26 cellular contexts compared by ENCODE assay signal in the genomic region with DNA sequence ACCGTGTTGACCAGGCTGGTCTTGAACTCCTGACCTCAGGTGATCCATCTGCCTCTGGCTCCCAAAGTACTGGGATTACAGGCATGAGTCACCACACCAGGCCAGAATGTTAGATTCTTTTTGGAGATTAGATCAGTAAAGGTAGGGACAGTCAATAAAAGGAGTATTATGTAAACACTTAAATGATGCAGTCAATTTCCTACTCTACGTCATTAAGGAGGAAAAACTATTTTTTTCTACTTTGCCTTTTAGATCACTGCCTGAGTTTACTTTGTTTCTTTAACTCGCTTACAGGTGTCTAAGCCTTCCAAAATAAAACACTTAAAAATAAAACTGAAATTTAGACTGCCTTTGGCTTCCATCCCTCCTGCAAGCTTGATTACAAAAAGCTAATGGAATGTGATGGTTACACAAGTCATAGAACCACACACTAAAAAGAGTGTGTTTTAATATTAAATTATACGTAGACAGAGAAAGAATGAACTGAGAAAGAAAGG. TPM values are rescaled to one million over a fixed set of nuclear protein-coding genes. Genes with fewer than 3 reads are reported as not detected.
A peak's percentile ranks its signal among the peaks of the same experiment; 100 is the strongest.
DNase-seq lines count a peak whose midpoint lies in the region; ATAC-seq and TF ChIP-seq lines count a peak whose summit lies in the region.
"Had no signal": no experiment of that assay in that cellular context is flagged by ENCODE, and none has a peak within 500 bp of the region (broad histone marks: within the 10 kb centered on the region; RNA-seq: fewer than 3 reads in every experiment).

No MANE protein-coding gene starts in this region.

- no peak overlapping the region for H3K18ac ChIP-seq in IMR-90 (ENCODE audit: low read depth, low read length)

- no peak overlapping the region for H2AK5ac ChIP-seq in IMR-90 (ENCODE audit: low read depth, low read length)

- TF ChIP-seq RAD21 in IMR-90 (IDR thresholded peaks at IDR 0.05; ENCODE audit: low read length) = no peak

- H3K4me3 ChIP-seq in IMR-90 (ENCODE audit: insufficient read depth, low read depth, low read length) = no peak overlapping the region
- no peak overlapping the region for H3K4me3 ChIP-seq in mammary epithelial cell (replicated peaks in 1 of 3; ENCODE audit: insufficient read depth in 1 of 3, low read depth in 2 of 3, low read length in 3 of 3)
- H3K4me3 ChIP-seq in mucosa of descending colon = no peak overlapping the region
- H3K4me3 ChIP-seq in aorta (ENCODE audit: low read length in 2 of 2) = no peak overlapping the region
- no peak overlapping the region for H3K4me3 ChIP-seq in adrenal gland
- H3K4me3 ChIP-seq: right lobe of liver had no signal

- intact Hi-C loops in IMR-90 (cut with micrococcal nuclease) = no loop called here
- intact Hi-C loops in mammary epithelial cell (cut with micrococcal nuclease) = no loop called here
- intact Hi-C loops in mucosa of descending colon (cut with DNase I, micrococcal nuclease) = no loop called here
- intact Hi-C loops in aorta (cut with DNase I) = no loop called here
- intact Hi-C loops in adrenal gland (cut with DNase I) = no loop called here

- BruUV-seq in IMR-90 (replicated peaks; lab: Mats Ljungman, UMichigan) (no TSS peak), mammary epithelial cell (replicated peaks; lab: Mats Ljungman, UMichigan) (no TSS peak)

- H3K9me3 ChIP-seq in IMR-90 (ENCODE audit: control insufficient read depth, insufficient read depth, low read length) (no peaks in the 10 kb centered on the region), mammary epithelial cell (replicated peaks; ENCODE audit: insufficient read depth, low read length) (no peaks in the 10 kb centered on the region), mucosa of descending colon (no peaks in the 10 kb centered on the region), aorta (ENCODE audit: control insufficient read depth, low read length) (no peaks in the 10 kb centered on the region), adrenal gland (replicated peaks in 1 of 3) (no peaks in the 10 kb centered on the region)
- H3K9me3 ChIP-seq: right lobe of liver had no signal

- H3K56ac ChIP-seq in IMR-90 (ENCODE audit: extremely low read depth, insufficient read depth, low read length) = no peak overlapping the region

- no peaks in the 10 kb centered on the region for H3K79me1 ChIP-seq in IMR-90 (ENCODE audit: low read depth in 1 of 2, low read length in 2 of 2)

- no peaks in the 10 kb centered on the region for H3K4me1 Mint-ChIP-seq in activated T-helper 17 cell treated with anti-CD3 and anti-CD28 coated beads, Interleukin-2, amount 50 U/mL, for 72 hours
- H3K4me1 Mint-ChIP-seq: activated naive CD4-positive, alpha-beta T cell treated with anti-CD3 and anti-CD28 coated beads, Interleukin-2, amount 10 ng/mL, durations not matched to agents 7 days and 5 days; B cell; CD8-positive, alpha-beta memory T cell; IgD-negative memory B cell had no signal

- TF ChIP-seq CTCF in IMR-90 (conservative IDR thresholded peaks at IDR 0.05; ENCODE audit: low read depth, low read length) (no peak), mammary epithelial cell (conservative IDR thresholded peaks at IDR 0.05 in 1 of 2, IDR thresholded peaks at IDR 0.05 in 1 of 2; ENCODE audit: extremely low read depth in 1 of 2, insufficient read depth in 1 of 2, low read depth in 1 of 2, low read length in 2 of 2) (no peak), mucosa of descending colon (IDR thresholded peaks at IDR 0.05) (no peak), adrenal gland (IDR thresholded peaks at IDR 0.05) (no peak)

- POLR2A ChIA-PET in IMR-90 (lab: Charles Lee; ENCODE audit: unreplicated experiment) = no interaction called here

- no peak overlapping the region for H2BK120ac ChIP-seq in IMR-90 (ENCODE audit: low read depth, low read length)

- no peak overlapping the region for H3K23ac ChIP-seq in IMR-90 (ENCODE audit: low read depth, low read length)

- H3K4me1 ChIP-seq in IMR-90 (ENCODE audit: control insufficient read depth, insufficient read depth, low read length) (0 out of 2 replicates have a peak, but pooled peaks cover 2% of the 10 kb centered on the region), mammary epithelial cell (ENCODE audit: insufficient read depth, low read length) (peaks cover 6% of the 10 kb centered on the region), mucosa of descending colon (ENCODE audit: low read depth) (no peaks in the 10 kb centered on the region), aorta (ENCODE audit: control insufficient read depth in 1 of 2, insufficient read depth in 2 of 2, low read length in 2 of 2) (no peaks in the 10 kb centered on the region), adrenal gland (replicated peaks in 1 of 2) (no peaks in the 10 kb centered on the region)
- H3K4me1 ChIP-seq: right lobe of liver had no signal

- WGBS in IMR-90 (ENCODE audit: extremely low coverage in 2 of 2, insufficient read length in 1 of 2), 2 experiments = no CpG with 5 or more reads among the region's 4 CpGs
- 83% methylated on average over 4 of the region's 4 CpGs for WGBS in mammary epithelial cell (ENCODE audit: low coverage, missing lambda C conversion rate)
- 14 to 19% methylated on average over 4 of the region's 4 CpGs for WGBS in aorta, 2 donors
- WGBS in adrenal gland, 4 donors = 71 to 80% (median 75%) methylated on average over 4 of the region's 4 CpGs

- H3K9ac ChIP-seq in IMR-90 (ENCODE audit: low read depth, low read length) = no peak overlapping the region
- H3K9ac ChIP-seq in mammary epithelial cell (ENCODE audit: insufficient read depth, low read length) = no peak overlapping the region

- dilution Hi-C loops in IMR-90 (cut with HindIII; ENCODE audit: low sequenced_read_pairs, unreplicated experiment) = no loop called here
- dilution Hi-C loops in mammary epithelial cell (cut with HindIII; ENCODE audit: low sequenced_read_pairs) = loop anchor here (5.0 kb wide), 1 partner anchor 86 kb away; no protein-coding TSS in a partner anchor

- H3K27ac ChIP-seq in IMR-90 (ENCODE audit: insufficient read depth, low read length) (no peak overlapping the region), mammary epithelial cell (ENCODE audit: insufficient read depth, low read depth, low read length) (no peak overlapping the region), aorta (ENCODE audit: low read depth in 1 of 2, low read length in 2 of 2) (no peak overlapping the region), adrenal gland (no peak overlapping the region)
- H3K27ac ChIP-seq: right lobe of liver, VCaP had no signal

- H3K9me1 ChIP-seq in IMR-90 (ENCODE audit: insufficient read depth, low read length) = peaks cover 3% of the 10 kb centered on the region; the same call in 1 of the 2 replicates

- H3K27ac Mint-ChIP-seq in activated T-helper 17 cell treated with anti-CD3 and anti-CD28 coated beads, Interleukin-2, amount 50 U/mL, for 72 hours = no peak overlapping the region
- H3K27ac Mint-ChIP-seq: activated CD4-positive, alpha-beta T cell treated with anti-CD3 and anti-CD28 coated beads, Interleukin-2, amount 10 ng/mL, durations not matched to agents 24 days and 14 days; activated naive CD4-positive, alpha-beta T cell treated with anti-CD3 and anti-CD28 coated beads, Interleukin-2, amount 10 ng/mL, durations not matched to agents 7 days and 5 days; activated T-cell treated with anti-CD3 and anti-CD28 coated beads, Interleukin-2, amount 50 U/mL, for 72 hours; B cell; dendritic cell treated with granulocyte-macrophage colony-stimulating factor and Interleukin-4, amounts not matched to agents 40 ng/mL and 50 ng/mL, for 4 days; T-helper 2 cell treated with Interferon-gamma antibody and Interleukin-4, amounts not matched to agents 5 μg/mL and 100 μg/mL, for 36 hours had no signal

- no peaks in the 10 kb centered on the region for H3K9me3 Mint-ChIP-seq in activated T-helper 17 cell treated with anti-CD3 and anti-CD28 coated beads, Interleukin-2, amount 50 U/mL, for 72 hours
- H3K9me3 Mint-ChIP-seq: activated naive CD4-positive, alpha-beta T cell treated with anti-CD3 and anti-CD28 coated beads, Interleukin-2, amount 10 ng/mL, durations not matched to agents 7 days and 5 days; activated T-cell treated with anti-CD3 and anti-CD28 coated beads, Interleukin-2, amount 50 U/mL, for 72 hours; T-helper 2 cell treated with Interferon-gamma antibody and Interleukin-4, amounts not matched to agents 5 μg/mL and 100 μg/mL, for 36 hours had no signal

- H3K36me3 ChIP-seq in IMR-90 (ENCODE audit: control insufficient read depth, insufficient read depth, low read length) (no peaks in the 10 kb centered on the region), mammary epithelial cell (ENCODE audit: insufficient read depth, low read length) (no peaks in the 10 kb centered on the region), mucosa of descending colon (ENCODE audit: low read depth) (no peaks in the 10 kb centered on the region), aorta (ENCODE audit: control insufficient read depth in 1 of 2, insufficient read depth in 2 of 2, low read length in 1 of 2) (no peaks in the 10 kb centered on the region), adrenal gland (replicated peaks in 1 of 2) (no peaks in the 10 kb centered on the region)
- H3K36me3 ChIP-seq: right lobe of liver had no signal

- H3K79me2 ChIP-seq in mammary epithelial cell (ENCODE audit: insufficient read depth, low read length) = no peaks in the 10 kb centered on the region

- H4K5ac ChIP-seq in IMR-90 (ENCODE audit: low read depth, low read length) = no peak overlapping the region

- no peaks in the 10 kb centered on the region for H3K36me3 Mint-ChIP-seq in activated T-helper 17 cell treated with anti-CD3 and anti-CD28 coated beads, Interleukin-2, amount 50 U/mL, for 72 hours (ENCODE audit: low read depth)

- H3K4ac ChIP-seq in IMR-90 (ENCODE audit: low read depth, low read length) = no peak overlapping the region

- no peak overlapping the region for H4K8ac ChIP-seq in IMR-90 (ENCODE audit: low read depth in 2 of 2, low read length in 2 of 2)

- H4K20me1 ChIP-seq in IMR-90 (ENCODE audit: insufficient read depth, low read length) = no peaks in the 10 kb centered on the region
- H4K20me1 ChIP-seq in mammary epithelial cell (ENCODE audit: insufficient read depth, low read length) = no peaks in the 10 kb centered on the region

- H3K27me3 ChIP-seq in IMR-90 (ENCODE audit: control insufficient read depth, insufficient read depth, low read length) (no peaks in the 10 kb centered on the region; the same call in 1 of the 2 replicates), mammary epithelial cell (ENCODE audit: insufficient read depth, low read length) (no peaks in the 10 kb centered on the region), aorta (ENCODE audit: control insufficient read depth in 1 of 2, insufficient read depth in 2 of 2, low read length in 1 of 2) (no peaks in the 10 kb centered on the region), adrenal gland (no peaks in the 10 kb centered on the region)
- H3K27me3 ChIP-seq: right lobe of liver had no signal

- no peak overlapping the region for H2BK5ac ChIP-seq in IMR-90 (ENCODE audit: low read depth, low read length, poor library complexity, severe bottlenecking)

- no peak overlapping the region for H4K91ac ChIP-seq in IMR-90 (ENCODE audit: insufficient read depth, low read depth, low read length)

- H3K27me3 Mint-ChIP-seq in activated T-helper 17 cell treated with anti-CD3 and anti-CD28 coated beads, Interleukin-2, amount 50 U/mL, for 72 hours = peaks cover 5% of the 10 kb centered on the region
- H3K27me3 Mint-ChIP-seq: B cell; dendritic cell treated with granulocyte-macrophage colony-stimulating factor and Interleukin-4, amounts not matched to agents 40 ng/mL and 50 ng/mL, for 4 days; IgD-negative memory B cell had no signal

- TF ChIP-seq POLR2A in IMR-90 (IDR thresholded peaks at IDR 0.05; ENCODE audit: low read depth, low read length) = no peak
- no peak for TF ChIP-seq POLR2A in adrenal gland (IDR thresholded peaks at IDR 0.05)

- ATAC-seq in IMR-90 (ENCODE audit: low read depth) = peak; percentile 40; the same call in 1 of the 2 replicates
- peak; percentile 46 for ATAC-seq in mucosa of descending colon
- ATAC-seq in HG03095 (IDR thresholded peaks at IDR 0.05; ENCODE audit: unreplicated experiment) = no peak
- no peak for ATAC-seq in activated T-helper 17 cell treated with anti-CD3 and anti-CD28 coated beads, Interleukin-2, amount 50 U/mL, for 72 hours (replicated peaks)
- ATAC-seq in aorta (ENCODE audit: low FRiP score) = no peak
- ATAC-seq: activated T-cell treated with anti-CD3 and anti-CD28 coated beads, Interleukin-2, amount 50 U/mL, for 72 hours had no signal

- in situ Hi-C loops in IMR-90 (cut with MboI; ENCODE audit: low sequenced_read_pairs) (no loop called here), mammary epithelial cell (cut with MboI; ENCODE audit: low sequenced_read_pairs in 2 of 2) (loop anchor here in 1 of 2 donors (25.0 kb wide), 1 partner anchor 276 kb away; a partner anchor contains a TSS)

- H2AFZ ChIP-seq in IMR-90 (replicated peaks; ENCODE audit: low read length, poor library complexity) (no peak overlapping the region), mammary epithelial cell (ENCODE audit: low read depth, low read length) (no peak overlapping the region)

- H2AK9ac ChIP-seq in IMR-90 (replicated peaks; ENCODE audit: low read depth, low read length, poor library complexity) = no peak overlapping the region

- H3K4me3 Mint-ChIP-seq in activated T-helper 17 cell treated with anti-CD3 and anti-CD28 coated beads, Interleukin-2, amount 50 U/mL, for 72 hours = no peak overlapping the region
- H3K4me3 Mint-ChIP-seq: activated CD4-positive, alpha-beta T cell treated with anti-CD3 and anti-CD28 coated beads, Interleukin-2, amount 10 ng/mL, durations not matched to agents 24 days and 14 days; activated naive CD4-positive, alpha-beta T cell treated with anti-CD3 and anti-CD28 coated beads, Interleukin-2, amount 10 ng/mL, durations not matched to agents 7 days and 5 days; activated T-cell treated with anti-CD3 and anti-CD28 coated beads, Interleukin-2, amount 50 U/mL, for 72 hours; B cell; CD8-positive, alpha-beta memory T cell; dendritic cell treated with granulocyte-macrophage colony-stimulating factor and Interleukin-4, amounts not matched to agents 40 ng/mL and 50 ng/mL, for 4 days; IgD-negative memory B cell; T-helper 2 cell treated with Interferon-gamma antibody and Interleukin-4, amounts not matched to agents 5 μg/mL and 100 μg/mL, for 36 hours had no signal

- H3K4me2 ChIP-seq in IMR-90 (ENCODE audit: low read depth, low read length) = no peak overlapping the region
- no peak overlapping the region for H3K4me2 ChIP-seq in mammary epithelial cell (ENCODE audit: insufficient read depth, low read depth, low read length)

- DNase-seq in DMS53 treated with DMSO at 0.1 percent for 48 hours (lab: John Stamatoyannopoulos, UW; ENCODE audit: unreplicated experiment) (peak; percentile 77), IMR-90 (no peak), mammary epithelial cell (peak; percentile 9), mucosa of descending colon (no peak), aorta (no peak), adrenal gland (no peak)
- DNase-seq: activated CD4-positive, alpha-beta T cell treated with anti-CD3 and anti-CD28 coated beads, Interleukin-2, amount 10 ng/mL, durations not matched to agents 24 days and 14 days; activated naive CD4-positive, alpha-beta T cell treated with anti-CD3 and anti-CD28 coated beads, Interleukin-2, amount 10 ng/mL, durations not matched to agents 7 days and 5 days; activated T-cell treated with anti-CD3 and anti-CD28 coated beads, Interleukin-2, amount 50 U/mL, for 72 hours; anterior cingulate cortex; caudate nucleus; CD8-positive, alpha-beta memory T cell; DMS153; glutamatergic neuron; NCI-H1436 treated with DMSO at 0.1 percent for 48 hours; NCI-H524 treated with DMSO at 0.1 percent for 48 hours; right lobe of liver; stimulated activated CD4-positive, alpha-beta T cell treated with anti-CD3 and anti-CD28 coated beads, Interleukin-4, amount 100 ng/mL, for 4 hours; stimulated activated naive CD4-positive, alpha-beta T cell had no signal

- H2BK20ac ChIP-seq in IMR-90 (ENCODE audit: low read depth, low read length) = no peak overlapping the region

- H2BK15ac ChIP-seq in IMR-90 (ENCODE audit: low read depth, low read length) = no peak overlapping the region

- H3K14ac ChIP-seq in IMR-90 (replicated peaks; ENCODE audit: low read depth, low read length) = no peak overlapping the region

- CTCF ChIA-PET in IMR-90 (lab: Yijun Ruan, JAX) = interaction anchor here (1.7 kb wide), 1 partner anchor 18 kb away, joined by 3 read pairs; no protein-coding TSS in a partner anchor
- CTCF ChIA-PET in mammary epithelial cell (lab: Charles Lee; ENCODE audit: low non-redundant PET) = no interaction called here

RNA-seq across cellular contexts. Expression of a gene that starts 6.9 kb away (rescaled TPM):
- 5.2 and 8.9 TPM in 2 replicates for total RNA-seq in IMR-90 (2012; rRNA removed)
- 12.2 and 12.9 TPM in 2 replicates for polyA plus RNA-seq in IMR-90 (2012; rRNA removed)
- polyA plus RNA-seq in IMR-90 (2012; cell fraction: cytosol; rRNA removed) = 23.6 and 24.0 TPM in 2 replicates
- polyA plus RNA-seq in IMR-90 (2012; cell fraction: nucleus; rRNA removed; ENCODE audit: low replicate concordance) = 8.7 and 9.1 TPM in 2 replicates
- 10 to 100 TPM; 15.8 to 22.2 TPM for total RNA-seq in mammary epithelial cell
- 10.2 TPM for polyA plus RNA-seq in mammary epithelial cell
- 5.1 TPM for polyA minus RNA-seq in mammary epithelial cell
- 10 to 100 TPM; 16.9 to 27.9 (median 24.2) TPM for total RNA-seq in mucosa of descending colon
- total RNA-seq in activated T-helper 17 cell treated with anti-CD3 and anti-CD28 coated beads, Interleukin-2, amount 50 U/mL, for 72 hours = 10 to 100 TPM; 30.0 to 35.5 TPM
- 10 to 100 TPM; 27.0 to 31.2 TPM for total RNA-seq in aorta
- 10 to 100 TPM; 16.5 to 24.4 TPM for polyA plus RNA-seq in aorta
- 10 to 100 TPM in 7 of 8 donors, 1 to 10 TPM in 1; 8.9 to 45.5 (median 21.8) TPM for total RNA-seq in adrenal gland
- 10 to 100 TPM; 16.9 to 19.8 (median 19.1) TPM for polyA plus RNA-seq in adrenal gland

RNA-seq across cellular contexts. Expression of a gene that starts 25.2 kb away (rescaled TPM):
- total RNA-seq in IMR-90 (2012; rRNA removed) (4.1 and 4.7 TPM in 2 replicates), mammary epithelial cell (1 to 10 TPM; 3.3 to 4.9 TPM), mucosa of descending colon (1 to 10 TPM; 4.2 to 6.7 (median 5.4) TPM), aorta (10 to 100 TPM; 20.7 to 38.1 TPM), adrenal gland (10 to 100 TPM in 7 of 8 donors, 1 to 10 TPM in 1; 7.5 to 28.6 (median 14.4) TPM)
- polyA plus RNA-seq in IMR-90 (2012; rRNA removed) (2.1 and 2.3 TPM in 2 replicates), mammary epithelial cell (2.9 TPM), aorta (1 to 10 TPM in 1 of 2 donors, under 1 TPM in 1; 0.88 to 3.2 TPM), adrenal gland (10 to 100 TPM in 1 of 3 donors, 1 to 10 TPM in 2; 3.1 to 13.8 (median 8.7) TPM)
- polyA plus RNA-seq in IMR-90 (2012; cell fraction: cytosol; rRNA removed) = 0.79 and 1.0 TPM in 2 replicates
- 8.1 and 16.6 TPM in 2 replicates for polyA plus RNA-seq in IMR-90 (2012; cell fraction: nucleus; rRNA removed; ENCODE audit: low replicate concordance)
- 2.3 TPM for polyA minus RNA-seq in mammary epithelial cell
- 1 to 10 TPM; 5.3 to 9.5 TPM for total RNA-seq in activated T-helper 17 cell treated with anti-CD3 and anti-CD28 coated beads, Interleukin-2, amount 50 U/mL, for 72 hours

Comparison
In these comparisons a context has a peak if more than half of its experiments do, and no peak if none do; other contexts are left out.
1. DNase-seq: peak in DMS53 treated with DMSO at 0.1 percent for 48 hours (single experiment) and mammary epithelial cell (single experiment); none in IMR-90 (single experiment), mucosa of descending colon (0 of 3), aorta (0 of 2) and adrenal gland (0 of 7).
2. ATAC-seq: peak in IMR-90 (single experiment) and mucosa of descending colon (single experiment); none in HG03095 (single experiment), activated T-helper 17 cell treated with anti-CD3 and anti-CD28 coated beads, Interleukin-2, amount 50 U/mL, for 72 hours (single experiment) and aorta (single experiment).